8 cellular contexts compared by ENCODE assay signal in the genomic region with DNA sequence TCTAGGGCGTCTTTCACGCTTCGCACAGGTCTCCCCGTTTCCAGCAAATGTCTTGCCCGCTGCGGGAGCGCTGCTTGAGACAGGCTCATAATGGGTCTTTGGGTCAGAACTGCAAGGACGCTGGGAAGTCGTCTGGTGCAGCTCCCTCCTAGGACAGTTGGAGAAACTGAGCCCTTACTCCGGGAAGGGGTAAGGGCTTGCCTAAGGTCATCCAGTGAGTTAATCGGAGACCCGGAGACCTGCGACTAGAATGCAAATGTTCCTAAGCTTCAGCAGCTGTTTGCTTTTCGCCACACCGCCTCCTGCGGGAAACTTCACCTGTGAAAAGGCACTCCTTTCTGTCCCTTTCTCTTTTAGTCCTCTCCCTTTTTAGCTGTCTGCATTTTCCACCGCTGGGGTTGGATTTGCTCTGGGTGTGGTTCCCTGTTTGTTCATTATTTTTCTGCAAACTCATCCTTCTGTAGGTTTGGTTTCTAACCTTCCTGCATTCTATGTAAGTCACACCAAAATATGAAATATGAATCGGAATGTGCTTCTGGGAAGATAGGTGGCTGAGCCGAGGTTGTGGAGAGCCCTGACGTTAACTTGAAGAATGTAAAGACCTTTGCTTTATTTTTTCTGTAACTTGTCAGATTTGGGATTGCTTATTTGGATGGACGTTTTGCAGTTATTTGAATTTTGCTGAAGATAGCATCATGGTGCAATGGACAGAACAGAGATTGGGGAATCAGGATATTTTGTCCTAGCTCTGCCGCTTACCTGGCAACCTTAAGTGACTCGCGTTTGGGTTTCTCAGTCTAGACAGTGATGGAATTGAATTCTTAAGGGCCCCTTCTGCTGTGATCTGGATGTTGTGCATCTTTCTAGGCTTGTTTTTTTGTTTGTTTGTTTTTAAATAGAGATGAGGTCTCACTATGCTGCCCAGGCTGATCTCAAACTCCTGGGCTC. TPM values are rescaled to one million over a fixed set of nuclear protein-coding genes. Genes with fewer than 3 reads are reported as not detected.
A peak's percentile ranks its signal among the peaks of the same experiment; 100 is the strongest.
DNase-seq lines count a peak whose midpoint lies in the region; ATAC-seq and TF ChIP-seq lines count a peak whose summit lies in the region.

No MANE protein-coding gene starts in this region.

- no peaks in the 10 kb centered on the region for H3K27me3 ChIP-seq in PC-9 (ENCODE audit: insufficient read depth, low read depth)

- no peaks in the 10 kb centered on the region for H3K79me2 ChIP-seq in PC-9 (ENCODE audit: low read depth)

- H3K9me3 ChIP-seq in PC-9 (ENCODE audit: insufficient read depth, low read depth) = no peaks in the 10 kb centered on the region
- no peaks in the 10 kb centered on the region for H3K9me3 ChIP-seq in iPS-18c (ENCODE audit: control insufficient read depth, insufficient read depth, low read length)

- in situ Hi-C loops in astrocyte of the cerebellum (cut with HindIII; ENCODE audit: low sequenced_read_pairs) = no loop called here

- POLR2A ChIA-PET in PC-9 (lab: Charles Lee; ENCODE audit: unreplicated experiment) = no interaction called here

- TF ChIP-seq CTCF in PC-9 (conservative IDR thresholded peaks at IDR 0.05) (no peak), astrocyte of the cerebellum (IDR thresholded peaks at IDR 0.05; ENCODE audit: low read depth, low read length, missing control alignments) (peak; percentile 33)

- peak overlapping the region; percentile 100 for H3K4me2 ChIP-seq in PC-9

- no peaks in the 10 kb centered on the region for H3K36me3 ChIP-seq in PC-9 (ENCODE audit: low read depth)

- CTCF ChIA-PET in PC-9 (lab: Charles Lee) = interaction anchor here (1.3 to 2.3 kb wide), 2 partner anchors 75 to 203 kb away, joined by 8 to 23 read pairs; no protein-coding TSS in a partner anchor

- H3F3A ChIP-seq in PC-9 (ENCODE audit: insufficient read depth, low read depth) = peaks cover 6% of the 10 kb centered on the region; the same call in 1 of the 2 replicates

- H3K4me3 ChIP-seq in PC-9 (peak overlapping the region; percentile 70), astrocyte of the cerebellum (ENCODE audit: low read depth, low read length) (peak overlapping the region; percentile 88), iPS-18c (ENCODE audit: insufficient read depth, low read depth, low read length) (peak overlapping the region; percentile 56), skin epidermis (peak overlapping the region; percentile 66 to 86 (median 74))

- H3K9me2 ChIP-seq in PC-9 (ENCODE audit: insufficient read depth) = no peaks in the 10 kb centered on the region

- DNase-seq in DMS 273 (lab: John Stamatoyannopoulos, UW; ENCODE audit: unreplicated experiment) (peak; percentile 61), DMS 273 treated with DMSO at 0.1 percent for 48 hours (lab: John Stamatoyannopoulos, UW) (no peak), PC-9 (peak; percentile 34 to 50), astrocyte of the cerebellum (ENCODE audit: low read depth) (no peak), AG08395 (ENCODE audit: low spot score) (no peak)

- ATAC-seq in HG02885 (IDR thresholded peaks at IDR 0.05; ENCODE audit: poor library complexity, unreplicated experiment) = peak; percentile 6

- intact Hi-C loops in PC-9 (cut with micrococcal nuclease; ENCODE audit: unreplicated experiment) = loop anchor here (5.0 kb wide), 1 partner anchor 324 kb away; the partner anchor contains the start of gene G3BP1

- peaks cover 7% of the 10 kb centered on the region for H3K4me1 ChIP-seq in PC-9 (replicated peaks; ENCODE audit: insufficient read depth)

- H2AFZ ChIP-seq in PC-9 = peak overlapping the region; percentile 99

- H3K27ac ChIP-seq in PC-9 (no peak overlapping the region), skin epidermis (peak overlapping the region in 20 of 21 experiments; percentile 26 to 88 (median 76))

- H4K20me1 ChIP-seq in PC-9 (ENCODE audit: insufficient read depth) = no peaks in the 10 kb centered on the region

- TSS peak; percentile 45 for BruUV-seq in PC-9 (replicated peaks; lab: Mats Ljungman, UMichigan)

RNA-seq across cellular contexts. Expression of gene SLC36A1, which starts 0.9 kb away (rescaled TPM):
- total RNA-seq in PC-9 (2021) = 7.4 and 11.0 TPM in 2 replicates

Comparison
In these comparisons a context has a peak if more than half of its experiments do, and no peak if none do; other contexts are left out.
1. DNase-seq: peak in DMS 273 (single experiment) and PC-9 (2 of 2); none in DMS 273 treated with DMSO at 0.1 percent for 48 hours (single experiment), astrocyte of the cerebellum (single experiment) and AG08395 (single experiment).
2. Peak in every context shown above with its lines, with median percentiles within 50 percentile points of each other: H3K4me3 ChIP-seq.